1 cellular context compared by ENCODE assay signal in the genomic region with DNA sequence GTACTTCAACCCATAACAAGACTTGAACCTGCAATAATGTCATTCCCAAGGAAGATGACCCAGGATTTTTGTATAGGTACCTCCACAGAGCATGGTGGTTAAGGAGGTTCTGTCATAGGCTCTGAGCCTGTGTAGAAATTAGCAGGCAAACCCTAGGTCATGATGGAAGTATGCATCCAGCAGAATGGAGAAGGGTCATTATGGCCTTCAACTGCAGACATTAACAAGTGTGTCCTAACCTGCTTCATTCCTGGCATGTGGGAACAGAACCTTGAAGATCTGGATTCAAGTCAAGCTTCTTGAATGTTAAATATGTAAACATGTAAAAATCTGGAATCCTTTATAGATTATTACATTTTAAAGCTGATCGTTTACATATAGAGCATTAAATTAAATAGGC.
TF ChIP-seq lines count a peak whose summit lies in the region.

No MANE protein-coding gene starts in this region.

TF ChIP-seq in SK-N-SH treated with all-trans-retinoic acid at 6 μM for 48 hours, 23 proteins besides CTCF, POLR2A, EP300 and RAD21 (continued from another document):
- no peak for TF ChIP-seq CSRNP3 (CRISPR knock-in tag; IDR thresholded peaks at IDR 0.05)
- no peak for TF ChIP-seq PATZ1 (CRISPR knock-in tag; IDR thresholded peaks at IDR 0.05; ENCODE audit: borderline replicate concordance)
- TF ChIP-seq, protein P1, sequence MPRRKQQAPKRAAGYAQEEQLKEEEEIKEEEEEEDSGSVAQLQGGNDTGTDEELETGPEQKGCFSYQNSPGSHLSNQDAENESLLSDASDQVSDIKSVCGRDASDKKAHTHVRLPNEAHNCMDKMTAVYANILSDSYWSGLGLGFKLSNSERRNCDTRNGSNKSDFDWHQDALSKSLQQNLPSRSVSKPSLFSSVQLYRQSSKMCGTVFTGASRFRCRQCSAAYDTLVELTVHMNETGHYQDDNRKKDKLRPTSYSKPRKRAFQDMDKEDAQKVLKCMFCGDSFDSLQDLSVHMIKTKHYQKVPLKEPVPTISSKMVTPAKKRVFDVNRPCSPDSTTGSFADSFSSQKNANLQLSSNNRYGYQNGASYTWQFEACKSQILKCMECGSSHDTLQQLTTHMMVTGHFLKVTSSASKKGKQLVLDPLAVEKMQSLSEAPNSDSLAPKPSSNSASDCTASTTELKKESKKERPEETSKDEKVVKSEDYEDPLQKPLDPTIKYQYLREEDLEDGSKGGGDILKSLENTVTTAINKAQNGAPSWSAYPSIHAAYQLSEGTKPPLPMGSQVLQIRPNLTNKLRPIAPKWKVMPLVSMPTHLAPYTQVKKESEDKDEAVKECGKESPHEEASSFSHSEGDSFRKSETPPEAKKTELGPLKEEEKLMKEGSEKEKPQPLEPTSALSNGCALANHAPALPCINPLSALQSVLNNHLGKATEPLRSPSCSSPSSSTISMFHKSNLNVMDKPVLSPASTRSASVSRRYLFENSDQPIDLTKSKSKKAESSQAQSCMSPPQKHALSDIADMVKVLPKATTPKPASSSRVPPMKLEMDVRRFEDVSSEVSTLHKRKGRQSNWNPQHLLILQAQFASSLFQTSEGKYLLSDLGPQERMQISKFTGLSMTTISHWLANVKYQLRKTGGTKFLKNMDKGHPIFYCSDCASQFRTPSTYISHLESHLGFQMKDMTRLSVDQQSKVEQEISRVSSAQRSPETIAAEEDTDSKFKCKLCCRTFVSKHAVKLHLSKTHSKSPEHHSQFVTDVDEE (CRISPR knock-in tag; IDR thresholded peaks at IDR 0.05), result no peak
- TF ChIP-seq ZNF70 (CRISPR knock-in tag; IDR thresholded peaks at IDR 0.05), result no peak
- no peak for TF ChIP-seq CREB5 (CRISPR knock-in tag; IDR thresholded peaks at IDR 0.05; ENCODE audit: low read depth)
- no peak for TF ChIP-seq GLIS3 (CRISPR knock-in tag; IDR thresholded peaks at IDR 0.05)
- TF ChIP-seq TCF4 (CRISPR knock-in tag; IDR thresholded peaks at IDR 0.05; ENCODE audit: borderline replicate concordance), result no peak
- no peak for TF ChIP-seq ZNF565 (CRISPR knock-in tag; conservative IDR thresholded peaks at IDR 0.05; ENCODE audit: low read depth)
- TF ChIP-seq ARNTL (CRISPR knock-in tag; IDR thresholded peaks at IDR 0.05; ENCODE audit: borderline replicate concordance, low read depth), result no peak
